ENCODE assay signal across 15 cellular contexts in the genomic region with DNA sequence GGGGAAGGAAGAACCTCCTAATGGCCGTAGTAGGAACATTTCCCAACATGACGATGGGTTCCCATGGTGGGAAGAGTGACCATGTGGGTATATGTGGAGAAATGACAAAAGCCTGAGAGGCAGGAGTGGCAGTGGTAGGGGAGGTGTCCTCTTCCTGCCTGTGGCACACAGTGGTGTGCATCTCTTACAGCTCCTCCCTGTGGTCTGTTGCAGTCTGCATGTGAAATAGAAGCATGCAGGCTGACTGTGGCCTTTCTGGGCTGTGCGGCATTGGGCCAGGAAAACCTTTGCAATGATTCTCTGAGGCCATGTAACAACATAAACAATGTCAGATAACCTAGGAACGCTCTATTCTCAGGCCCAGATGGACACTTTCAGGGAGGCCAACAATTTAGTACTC.
DNase-seq lines count a peak whose midpoint lies in the region; ATAC-seq and TF ChIP-seq lines count a peak whose summit lies in the region.
"Had no signal": no experiment of that assay in that cellular context is flagged by ENCODE, and none has a peak within 500 bp of the region (broad histone marks: within the 10 kb centered on the region; RNA-seq: fewer than 3 reads in every experiment).

No MANE protein-coding gene starts in this region.

- H3K4me3 Mint-ChIP-seq in activated naive CD4-positive, alpha-beta T cell treated with anti-CD3 and anti-CD28 coated beads for 36 hours: no peak overlapping the region
- H3K4me3 Mint-ChIP-seq in endodermal cell: no peak overlapping the region
- H3K4me3 Mint-ChIP-seq: type B pancreatic cell had no signal

- DNase-seq in activated naive CD4-positive, alpha-beta T cell treated with anti-CD3 and anti-CD28 coated beads for 36 hours: peak; percentile 6
- no peak for DNase-seq in activated naive CD4-positive, alpha-beta T cell (lab: John Stamatoyannopoulos, UW)
- DNase-seq in endodermal cell (peak; percentile 59), sciatic nerve (ENCODE audit: low spot score) (no peak)
- DNase-seq: NCI-H1417, NCI-H510A had no signal

- intact Hi-C loops in activated naive CD4-positive, alpha-beta T cell treated with anti-CD3 and anti-CD28 coated beads for 36 hours (cut with micrococcal nuclease): no loop called here
- intact Hi-C loops in sciatic nerve (cut with DNase I): no loop called here

- H3K9ac ChIP-seq in Loucy (ENCODE audit: low read depth, low read length, poor library complexity, severe bottlenecking) (no peak overlapping the region), endodermal cell (ENCODE audit: extremely low read depth, low read length, poor library complexity, severe bottlenecking) (no peak overlapping the region)

- no peaks in the 10 kb centered on the region for H3K9me3 ChIP-seq in Loucy (ENCODE audit: insufficient read depth, low read depth, low read length)
- H3K9me3 ChIP-seq in endodermal cell (ENCODE audit: control insufficient read depth, low read length): no peaks in the 10 kb centered on the region
- H3K9me3 ChIP-seq: SJSA1 had no signal

- H3K4me3 ChIP-seq in Loucy (ENCODE audit: low read length, poor library complexity, severe bottlenecking): no peak overlapping the region
- H3K4me3 ChIP-seq in endodermal cell (ENCODE audit: low read length): no peak overlapping the region
- H3K4me3 ChIP-seq: coronary artery, SJSA1 had no signal

- no peak overlapping the region for H3K27ac Mint-ChIP-seq in activated naive CD4-positive, alpha-beta T cell treated with anti-CD3 and anti-CD28 coated beads for 36 hours
- no peak overlapping the region for H3K27ac Mint-ChIP-seq in endodermal cell
- H3K27ac Mint-ChIP-seq: progenitor cell of endocrine pancreas, type B pancreatic cell had no signal

- H3K4me1 ChIP-seq in Loucy (ENCODE audit: insufficient read depth, low read length, poor library complexity, severe bottlenecking) (no peaks in the 10 kb centered on the region), endodermal cell (ENCODE audit: control insufficient read depth, insufficient read depth, low read length) (no peaks in the 10 kb centered on the region)
- H3K4me1 ChIP-seq: SJSA1 had no signal

- no peaks in the 10 kb centered on the region for H4K20me1 ChIP-seq in Loucy (ENCODE audit: insufficient read depth, low read length, poor library complexity, severe bottlenecking)

- H3K27me3 Mint-ChIP-seq in activated naive CD4-positive, alpha-beta T cell treated with anti-CD3 and anti-CD28 coated beads for 36 hours (ENCODE audit: low read depth): peaks cover 5% of the 10 kb centered on the region
- no peaks in the 10 kb centered on the region for H3K27me3 Mint-ChIP-seq in endodermal cell (ENCODE audit: insufficient read depth)
- H3K27me3 Mint-ChIP-seq: progenitor cell of endocrine pancreas, type B pancreatic cell had no signal

- CTCF ChIA-PET in activated naive CD4-positive, alpha-beta T cell treated with anti-CD3 and anti-CD28 coated beads for 36 hours (lab: Charles Lee): no interaction called here

- no peaks in the 10 kb centered on the region for H3K9me2 ChIP-seq in Loucy (replicated peaks; ENCODE audit: low read depth, low read length)

- 89 to 90% methylated on average over 4 of the region's 4 CpGs for WGBS in endodermal cell (ENCODE audit: insufficient coverage in 1 of 2, insufficient read length in 1 of 2), 2 experiments

- no peaks in the 10 kb centered on the region for H3K27me3 ChIP-seq in Loucy (ENCODE audit: insufficient read depth, low read length, poor library complexity, severe bottlenecking)
- no peaks in the 10 kb centered on the region for H3K27me3 ChIP-seq in endodermal cell (ENCODE audit: control insufficient read depth, insufficient read depth, low read length, poor library complexity, severe bottlenecking)
- H3K27me3 ChIP-seq: SJSA1 had no signal

- peak; percentile 59 for TF ChIP-seq CTCF in Loucy (conservative IDR thresholded peaks at IDR 0.05; ENCODE audit: low read length)
- TF ChIP-seq CTCF in endodermal cell (conservative IDR thresholded peaks at IDR 0.05): peak; percentile 65

- H3K36me3 Mint-ChIP-seq in activated naive CD4-positive, alpha-beta T cell treated with anti-CD3 and anti-CD28 coated beads for 36 hours (ENCODE audit: low read depth): no peaks in the 10 kb centered on the region
- H3K36me3 Mint-ChIP-seq in endodermal cell (ENCODE audit: low read depth): peaks cover 2% of the 10 kb centered on the region
- H3K36me3 Mint-ChIP-seq: type B pancreatic cell had no signal

- H3K79me2 ChIP-seq in Loucy (ENCODE audit: insufficient read depth, low read length): no peaks in the 10 kb centered on the region

- H3K9me3 Mint-ChIP-seq in activated naive CD4-positive, alpha-beta T cell treated with anti-CD3 and anti-CD28 coated beads for 36 hours: no peaks in the 10 kb centered on the region
- peaks cover 6% of the 10 kb centered on the region for H3K9me3 Mint-ChIP-seq in endodermal cell
- H3K9me3 Mint-ChIP-seq: type B pancreatic cell had no signal

- ATAC-seq in sciatic nerve (peak; percentile 80), HG03097 (IDR thresholded peaks at IDR 0.05; ENCODE audit: low FRiP score, unreplicated experiment) (no peak), HG03139 (IDR thresholded peaks at IDR 0.05; ENCODE audit: unreplicated experiment) (no peak), HG03196 (IDR thresholded peaks at IDR 0.05; ENCODE audit: unreplicated experiment) (no peak)

- no peaks in the 10 kb centered on the region for H3K4me1 Mint-ChIP-seq in activated naive CD4-positive, alpha-beta T cell treated with anti-CD3 and anti-CD28 coated beads for 36 hours (ENCODE audit: low read depth)
- H3K4me1 Mint-ChIP-seq in endodermal cell: peaks cover 8% of the 10 kb centered on the region

- peak overlapping the region; percentile 73 for H2AFZ ChIP-seq in Loucy (ENCODE audit: low read length)

- no peaks in the 10 kb centered on the region for H3K36me3 ChIP-seq in Loucy (ENCODE audit: insufficient read depth, low read length)
- H3K36me3 ChIP-seq in endodermal cell (ENCODE audit: control insufficient read depth, insufficient read depth, low read length): no peaks in the 10 kb centered on the region
- H3K36me3 ChIP-seq: SJSA1 had no signal

- H3K4me2 ChIP-seq in Loucy (ENCODE audit: low read depth, low read length, poor library complexity, severe bottlenecking): no peak overlapping the region

- no peaks in the 10 kb centered on the region for H3F3A ChIP-seq in Loucy (ENCODE audit: low read depth)

- H3K27ac ChIP-seq in endodermal cell (ENCODE audit: low read depth, low read length): no peak overlapping the region
- H3K27ac ChIP-seq: coronary artery, SJSA1, VCaP had no signal

Comparison
In these comparisons a context has a peak if more than half of its experiments do, and no peak if none do; other contexts are left out.
1. DNase-seq: peak in activated naive CD4-positive, alpha-beta T cell treated with anti-CD3 and anti-CD28 coated beads for 36 hours (single experiment) and endodermal cell (single experiment); none in activated naive CD4-positive, alpha-beta T cell (0 of 4) and sciatic nerve (single experiment).